16 cellular contexts compared by ENCODE assay signal in genomic region chr9:93084471-93084881, GRCh38. TPM values are rescaled to one million over a fixed set of nuclear protein-coding genes. Genes with fewer than 3 reads are reported as not detected.
DNase-seq lines count a peak whose midpoint lies in the region; ATAC-seq and TF ChIP-seq lines count a peak whose summit lies in the region.
"Had no signal": no experiment of that assay in that cellular context is flagged by ENCODE, and none has a peak within 500 bp of the region (broad histone marks: within the 10 kb centered on the region; RNA-seq: fewer than 3 reads in every experiment).

No MANE protein-coding gene starts in this region.

- peaks cover 53% of the 10 kb centered on the region for H3K4me1 Mint-ChIP-seq in activated CD4-positive, alpha-beta memory T cell treated with anti-CD3 and anti-CD28 coated beads for 36 hours (ENCODE audit: low read depth)

- H3K4me3 Mint-ChIP-seq in activated CD4-positive, alpha-beta memory T cell treated with anti-CD3 and anti-CD28 coated beads for 36 hours = no peak overlapping the region
- H3K4me3 Mint-ChIP-seq: naive B cell had no signal

- no peak for TF ChIP-seq CTCF in heart left ventricle (IDR thresholded peaks at IDR 0.05)
- TF ChIP-seq CTCF in right atrium auricular region (IDR thresholded peaks at IDR 0.05) = no peak
- no peak for TF ChIP-seq CTCF in GM10266 (IDR thresholded peaks at IDR 0.05; ENCODE audit: control insufficient read depth, insufficient read depth, low read depth, missing control alignments)

- no peaks in the 10 kb centered on the region for H3K36me3 ChIP-seq in heart left ventricle
- no peaks in the 10 kb centered on the region for H3K36me3 ChIP-seq in right atrium auricular region
- no peaks in the 10 kb centered on the region for H3K36me3 ChIP-seq in aorta (ENCODE audit: control insufficient read depth in 1 of 2, insufficient read depth in 2 of 2, low read length in 1 of 2)
- H3K36me3 ChIP-seq: SJSA1 had no signal

- H3K4me1 ChIP-seq in heart left ventricle = peaks cover 0 to 14% (median 0%) of the 10 kb centered on the region in 12 donors
- H3K4me1 ChIP-seq in right atrium auricular region = no peaks in the 10 kb centered on the region
- no peaks in the 10 kb centered on the region for H3K4me1 ChIP-seq in aorta (ENCODE audit: control insufficient read depth in 1 of 2, insufficient read depth in 2 of 2, low read length in 2 of 2)
- H3K4me1 ChIP-seq: psoas muscle had no signal

- intact Hi-C loops in heart left ventricle (cut with DNase I) = loop anchor here in 1 of 10 donors (10.0 kb wide), 2 partner anchors 70 to 120 kb away; no protein-coding TSS in a partner anchor
- intact Hi-C loops in activated CD4-positive, alpha-beta memory T cell treated with anti-CD3 and anti-CD28 coated beads for 36 hours (cut with micrococcal nuclease) = no loop called here
- intact Hi-C loops in aorta (cut with DNase I) = no loop called here

- H3K27me3 Mint-ChIP-seq in activated CD4-positive, alpha-beta memory T cell treated with anti-CD3 and anti-CD28 coated beads for 36 hours = no peaks in the 10 kb centered on the region
- H3K27me3 Mint-ChIP-seq: naive B cell had no signal

- H3K4me3 ChIP-seq in heart left ventricle = no peak overlapping the region
- no peak overlapping the region for H3K4me3 ChIP-seq in right atrium auricular region
- no peak overlapping the region for H3K4me3 ChIP-seq in aorta (ENCODE audit: low read length in 2 of 2)
- H3K4me3 ChIP-seq: psoas muscle, SJSA1 had no signal

- TF ChIP-seq POLR2A in heart left ventricle (IDR thresholded peaks at IDR 0.05) = no peak

- DNase-seq in heart left ventricle (peak in 3 of 5 donors; percentile 6 to 52 (median 29)), right atrium auricular region (ENCODE audit: low spot score) (no peak), myocyte (ENCODE audit: low read depth) (peak; percentile 23), aorta (peak; percentile 35 to 42), GM10266 (ENCODE audit: extremely low spot score) (no peak)
- peak; percentile 6 for DNase-seq in activated CD4-positive, alpha-beta memory T cell treated with anti-CD3 and anti-CD28 coated beads for 36 hours
- no peak for DNase-seq in stimulated activated CD4-positive, alpha-beta T cell treated with anti-CD3 and anti-CD28 coated beads, Interleukin-2, amount 100 ng/mL, for 48 hours
- DNase-seq: DND-41, MV-4-11, naive B cell, NCI-H1694 treated with DMSO at 0.1 percent for 48 hours, PC-3, psoas muscle, T-helper 9 cell had no signal

- no peaks in the 10 kb centered on the region for H3K27me3 ChIP-seq in heart left ventricle
- no peaks in the 10 kb centered on the region for H3K27me3 ChIP-seq in right atrium auricular region
- no peaks in the 10 kb centered on the region for H3K27me3 ChIP-seq in aorta (ENCODE audit: control insufficient read depth in 1 of 2, insufficient read depth in 2 of 2, low read length in 1 of 2)
- H3K27me3 ChIP-seq: SJSA1 had no signal

- no peaks in the 10 kb centered on the region for H3K9me3 ChIP-seq in heart left ventricle
- H3K9me3 ChIP-seq in right atrium auricular region = no peaks in the 10 kb centered on the region
- H3K9me3 ChIP-seq in aorta (ENCODE audit: control insufficient read depth, low read length) = no peaks in the 10 kb centered on the region
- H3K9me3 ChIP-seq: psoas muscle, SJSA1 had no signal

- peaks cover 61% of the 10 kb centered on the region for H3K36me3 Mint-ChIP-seq in activated CD4-positive, alpha-beta memory T cell treated with anti-CD3 and anti-CD28 coated beads for 36 hours

- POLR2A ChIA-PET in activated CD4-positive, alpha-beta memory T cell treated with anti-CD3 and anti-CD28 coated beads for 36 hours (lab: Charles Lee) = interaction anchor here (1.8 kb wide), 1 partner anchor 8 kb away, joined by 10 read pairs; no protein-coding TSS in a partner anchor

- H3K27ac Mint-ChIP-seq in activated CD4-positive, alpha-beta memory T cell treated with anti-CD3 and anti-CD28 coated beads for 36 hours = peak overlapping the region; percentile 98
- H3K27ac Mint-ChIP-seq: naive B cell had no signal

- H3K9me3 Mint-ChIP-seq in activated CD4-positive, alpha-beta memory T cell treated with anti-CD3 and anti-CD28 coated beads for 36 hours = peaks cover 7% of the 10 kb centered on the region
- H3K9me3 Mint-ChIP-seq: naive B cell had no signal

- no peak overlapping the region for H3K27ac ChIP-seq in heart left ventricle
- H3K27ac ChIP-seq in right atrium auricular region = no peak overlapping the region
- no peak overlapping the region for H3K27ac ChIP-seq in aorta (ENCODE audit: low read depth in 1 of 2, low read length in 2 of 2)
- H3K27ac ChIP-seq: psoas muscle, SJSA1 had no signal

- ATAC-seq in heart left ventricle (no peak), aorta (ENCODE audit: low FRiP score) (no peak)
- ATAC-seq: PC-3 had no signal

- WGBS in heart left ventricle, 4 donors = 94 to 98% (median 96%) methylated on average over 2 to 6 of the region's 6 CpGs
- WGBS in aorta, 2 donors = 93 to 98% methylated on average over 5 to 6 of the region's 6 CpGs

- CTCF ChIA-PET in activated CD4-positive, alpha-beta memory T cell treated with anti-CD3 and anti-CD28 coated beads for 36 hours (lab: Charles Lee) = interaction anchor here (1.8 kb wide), 1 partner anchor 81 kb away, joined by 5 read pairs; no protein-coding TSS in a partner anchor

RNA-seq across cellular contexts. Expression of gene CARD19, which starts 11.5 kb away (rescaled TPM):
- total RNA-seq in heart left ventricle (10 to 100 TPM; 24.2 to 46.2 (median 27.5) TPM), right atrium auricular region (10 to 100 TPM; 21.2 to 46.8 TPM), myocyte (61.2 and 143 TPM in 2 replicates), aorta (10 to 100 TPM; 47.7 to 50.5 TPM)
- polyA plus RNA-seq in heart left ventricle (10 to 100 TPM; 38.9 to 42.7 TPM), aorta (10 to 100 TPM; 80.1 to 92.3 TPM)
- 10 to 100 TPM; 77.9 to 80.0 TPM for total RNA-seq in activated CD4-positive, alpha-beta memory T cell treated with anti-CD3 and anti-CD28 coated beads for 36 hours
- polyA plus RNA-seq in myocyte (2012) = 45.0 TPM

RNA-seq across cellular contexts. Expression of gene SUSD3, which starts 26.0 kb away (rescaled TPM):
- total RNA-seq in heart left ventricle = 1 to 10 TPM in 2 of 9 donors, under 1 TPM in 5, not detected in 2; 0.29 to 5.2 (median 0.56) TPM
- under 1 TPM in 1 of 2 donors, not detected in 1; 0.50 TPM for polyA plus RNA-seq in heart left ventricle
- total RNA-seq in right atrium auricular region = 10 to 100 TPM in 1 of 2 donors, 1 to 10 TPM in 1; 1.6 to 11.8 TPM
- total RNA-seq in activated CD4-positive, alpha-beta memory T cell treated with anti-CD3 and anti-CD28 coated beads for 36 hours = 10 to 100 TPM; 67.0 to 72.8 TPM
- total RNA-seq in myocyte = not detected in 2 replicates
- not detected for polyA plus RNA-seq in myocyte (2012)
- total RNA-seq in aorta = 10 to 100 TPM in 1 of 2 donors, 1 to 10 TPM in 1; 3.8 to 10.3 TPM
- 1 to 10 TPM; 2.6 to 5.0 TPM for polyA plus RNA-seq in aorta
- total RNA-seq: lung microvascular endothelial cell, SJSA1 had no signal

RNA-seq across cellular contexts. Expression of gene NINJ1, which starts 49.6 kb away (rescaled TPM):
- total RNA-seq in heart left ventricle = 10 to 100 TPM; 42.2 to 96.1 (median 56.3) TPM
- polyA plus RNA-seq in heart left ventricle = 10 to 100 TPM; 52.0 to 52.9 TPM
- total RNA-seq in right atrium auricular region = 10 to 100 TPM; 65.5 to 89.4 TPM
- total RNA-seq in activated CD4-positive, alpha-beta memory T cell treated with anti-CD3 and anti-CD28 coated beads for 36 hours = 10 to 100 TPM; 77.9 to 82.0 TPM
- 33.6 and 78.3 TPM in 2 replicates for total RNA-seq in myocyte
- polyA plus RNA-seq in myocyte (2012) = 27.3 TPM
- 10 to 100 TPM; 66.8 to 80.3 TPM for total RNA-seq in aorta
- 100 to 1,000 TPM in 1 of 2 donors, 10 to 100 TPM in 1; 46.7 to 113 TPM for polyA plus RNA-seq in aorta

Comparison
In these comparisons a context has a peak if more than half of its experiments do, and no peak if none do; other contexts are left out.
1. DNase-seq: peak in heart left ventricle (3 of 5), activated CD4-positive, alpha-beta memory T cell treated with anti-CD3 and anti-CD28 coated beads for 36 hours (single experiment), myocyte (single experiment) and aorta (2 of 2); none in right atrium auricular region (single experiment), stimulated activated CD4-positive, alpha-beta T cell treated with anti-CD3 and anti-CD28 coated beads, Interleukin-2, amount 100 ng/mL, for 48 hours (0 of 2) and GM10266 (single experiment).
2. RNA of gene SUSD3, which starts 26.0 kb away (total RNA-seq): 67.0 to 72.8 TPM in activated CD4-positive, alpha-beta memory T cell treated with anti-CD3 and anti-CD28 coated beads for 36 hours; 1.6 to 11.8 TPM in right atrium auricular region, 3.8 to 10.3 TPM in aorta, 0.29 to 5.2 TPM in heart left ventricle and not detected in myocyte; every median in the first group is over 4 times any median in the second.